10 cellular contexts compared by ENCODE assay signal in the genomic region with DNA sequence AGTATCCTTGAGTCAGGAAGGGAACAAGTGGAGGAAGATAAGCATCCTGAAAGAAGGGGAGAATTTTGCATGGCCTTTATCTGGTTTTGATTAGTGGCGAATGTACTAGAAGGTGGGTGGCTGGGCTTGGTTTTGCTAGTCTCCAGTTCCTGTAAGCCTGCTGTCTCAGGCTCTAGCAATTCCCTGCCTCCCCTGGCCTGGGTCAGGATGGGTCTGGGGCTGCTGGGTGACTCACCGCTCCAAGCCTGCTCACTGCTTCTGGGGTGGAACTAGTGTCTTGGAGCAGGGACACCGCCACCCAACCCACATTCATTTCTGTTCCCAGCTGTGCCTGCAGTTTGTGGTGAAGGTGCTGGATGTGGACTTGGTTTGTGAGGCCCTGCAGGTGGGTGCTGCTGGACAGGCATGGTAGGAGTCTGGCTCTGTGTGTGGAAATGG. TPM values are rescaled to one million over a fixed set of nuclear protein-coding genes. Genes with fewer than 3 reads are reported as not detected.
A peak's percentile ranks its signal among the peaks of the same experiment; 100 is the strongest.
DNase-seq lines count a peak whose midpoint lies in the region; ATAC-seq, FAIRE-seq and TF ChIP-seq lines count a peak whose summit lies in the region.
"Had no signal": no experiment of that assay in that cellular context is flagged by ENCODE, and none has a peak within 500 bp of the region (broad histone marks: within the 10 kb centered on the region; RNA-seq: fewer than 3 reads in every experiment).

No MANE protein-coding gene starts in this region.

- H3K36me3 ChIP-seq in body of pancreas (replicated peaks in 1 of 2; ENCODE audit: insufficient read depth in 1 of 2, low read depth in 2 of 2) (no peaks in the 10 kb centered on the region), uterus (no peaks in the 10 kb centered on the region)

- intact Hi-C loops in Right ventricle myocardium superior (cut with DNase I): no loop called here
- intact Hi-C loops in Right ventricle myocardium inferior (cut with DNase I): no loop called here
- intact Hi-C loops in body of pancreas (cut with DNase I): no loop called here
- intact Hi-C loops in uterus (cut with DNase I; ENCODE audit: low total_unique reads): no loop called here

- H3K4me3 Mint-ChIP-seq in memory B cell: peak overlapping the region; percentile 59

- peaks cover 69% of the 10 kb centered on the region for H3K4me1 ChIP-seq in body of pancreas
- H3K4me1 ChIP-seq in uterus: peaks cover 16 to 45% of the 10 kb centered on the region in 2 donors

- no peaks in the 10 kb centered on the region for H3K9me3 ChIP-seq in body of pancreas
- no peaks in the 10 kb centered on the region for H3K9me3 ChIP-seq in uterus

- WGBS in body of pancreas, 2 donors: 88 to 90% methylated on average over 3 of the region's 3 CpGs

- TF ChIP-seq CTCF in body of pancreas (IDR thresholded peaks at IDR 0.05): no peak
- no peak for TF ChIP-seq CTCF in uterus (IDR thresholded peaks at IDR 0.05)

- H3K4me3 ChIP-seq in body of pancreas (no peak overlapping the region), uterus (no peak overlapping the region)

- DNase-seq in Right ventricle myocardium superior (peak; percentile 43), Right ventricle myocardium inferior (ENCODE audit: missing footprints) (no peak), body of pancreas (peak in 3 of 4 donors; percentile 10 to 55 (median 14)), memory B cell (ENCODE audit: low spot score in 2 of 2) (no peak), uterus (peak in 1 of 2 donors; percentile 43), frontal cortex (ENCODE audit: low spot score in 2 of 2) (no peak)
- DNase-seq: DND-41 had no signal

- peaks cover 55% of the 10 kb centered on the region for H3K4me1 Mint-ChIP-seq in memory B cell

- no peak overlapping the region for H3K27ac ChIP-seq in body of pancreas
- peak overlapping the region; percentile 99 to 100 for H3K27ac ChIP-seq in uterus

- no peak overlapping the region for H3K27ac Mint-ChIP-seq in memory B cell

- H3K36me3 Mint-ChIP-seq in memory B cell: no peaks in the 10 kb centered on the region

- H3K9me3 Mint-ChIP-seq in memory B cell: no peaks in the 10 kb centered on the region

- no peak for FAIRE-seq in frontal cortex (lab: Jason Lieb, UNC)

- H3K27me3 ChIP-seq in body of pancreas (no peaks in the 10 kb centered on the region), uterus (no peaks in the 10 kb centered on the region)

- no peaks in the 10 kb centered on the region for H3K27me3 Mint-ChIP-seq in memory B cell

- ATAC-seq in Right ventricle myocardium superior (ENCODE audit: poor library complexity): no peak
- no peak for ATAC-seq in Right ventricle myocardium inferior
- no peak for ATAC-seq in body of pancreas
- no peak for ATAC-seq in memory B cell (ENCODE audit: low read depth)
- ATAC-seq in HG03354 (IDR thresholded peaks at IDR 0.05; ENCODE audit: poor library complexity, severe bottlenecking, unreplicated experiment): no peak
- ATAC-seq in HG03460 (IDR thresholded peaks at IDR 0.05; ENCODE audit: unreplicated experiment): no peak

- no peak for TF ChIP-seq POLR2A in body of pancreas (IDR thresholded peaks at IDR 0.05)
- TF ChIP-seq POLR2A in uterus (IDR thresholded peaks at IDR 0.05): no peak

RNA-seq across cellular contexts. Expression of a gene that starts 3.4 kb away (rescaled TPM):
- total RNA-seq in Right ventricle myocardium superior (1.9 TPM), Right ventricle myocardium inferior (2.8 TPM), body of pancreas (1 to 10 TPM; 5.7 to 9.9 TPM), uterus (10 to 100 TPM in 1 of 4 donors, 1 to 10 TPM in 3; 3.8 to 41.9 (median 6.6) TPM), frontal cortex (under 0.01 TPM)

RNA-seq across cellular contexts. Expression of a gene that starts 4.6 kb away (rescaled TPM):
- total RNA-seq in Right ventricle myocardium superior: 1.1 TPM
- 1.0 TPM for total RNA-seq in Right ventricle myocardium inferior
- 1 to 10 TPM in 1 of 2 donors, not detected in 1; 2.9 TPM for total RNA-seq in body of pancreas
- 1 to 10 TPM in 1 of 4 donors, not detected in 3; 4.4 TPM for total RNA-seq in uterus
- total RNA-seq in frontal cortex: not detected
- total RNA-seq: urinary bladder had no signal

RNA-seq across cellular contexts. Expression of a gene that starts 11.6 kb away (rescaled TPM):
- 6.2 TPM for total RNA-seq in Right ventricle myocardium superior
- 6.4 TPM for total RNA-seq in Right ventricle myocardium inferior
- 10 to 100 TPM; 20.8 to 29.7 TPM for total RNA-seq in body of pancreas
- total RNA-seq in uterus: 10 to 100 TPM in 3 of 4 donors, 1 to 10 TPM in 1; 1.8 to 36.6 (median 21.1) TPM
- 10.2 TPM for total RNA-seq in frontal cortex

RNA-seq across cellular contexts. Expression of a gene that starts 23.8 kb away (rescaled TPM):
- not detected for total RNA-seq in Right ventricle myocardium superior
- not detected for total RNA-seq in Right ventricle myocardium inferior
- under 1 TPM in 1 of 2 donors, not detected in 1; 0.26 TPM for total RNA-seq in body of pancreas
- 1 to 10 TPM in 1 of 4 donors, under 1 TPM in 1, not detected in 2; 0.21 to 1.0 TPM for total RNA-seq in uterus
- 0.41 TPM for total RNA-seq in frontal cortex
- total RNA-seq: urinary bladder had no signal

RNA-seq across cellular contexts. Expression of a gene that starts 31.3 kb away (rescaled TPM):
- total RNA-seq in Right ventricle myocardium superior (0.30 TPM), Right ventricle myocardium inferior (0.43 TPM), body of pancreas (under 1 TPM; 0.26 to 0.99 TPM), uterus (1 to 10 TPM; 3.1 to 8.1 (median 5.4) TPM), frontal cortex (0.82 TPM)

Comparison
In these comparisons a context has a peak if more than half of its experiments do, and no peak if none do; other contexts are left out.
1. DNase-seq: peak in Right ventricle myocardium superior (single experiment) and body of pancreas (3 of 4); none in Right ventricle myocardium inferior (single experiment), memory B cell (0 of 2) and frontal cortex (0 of 2).
2. H3K27ac ChIP-seq: peak in uterus (2 of 2); none in body of pancreas (0 of 4).